ENCODE assay signal across 12 cellular contexts in the genomic region with DNA sequence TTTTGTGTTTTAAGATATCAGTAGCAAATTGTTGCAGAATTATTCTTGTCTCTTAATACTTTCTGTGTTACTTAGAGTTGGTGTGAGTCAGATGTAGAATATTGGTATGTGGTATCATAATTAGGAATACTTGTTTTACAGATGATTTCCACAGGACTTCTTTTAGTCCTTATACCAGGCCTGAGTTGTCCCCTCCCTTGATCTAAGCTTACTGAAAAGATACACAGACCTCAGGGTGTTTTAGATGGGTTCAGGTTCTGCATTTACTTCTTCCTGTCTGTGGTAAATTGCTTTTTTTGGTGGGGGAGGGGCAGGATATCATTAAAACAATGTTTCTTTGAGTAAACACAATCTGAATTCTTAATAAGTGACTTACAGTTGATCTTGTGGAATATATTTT. TPM values are rescaled to one million over a fixed set of nuclear protein-coding genes. Genes with fewer than 3 reads are reported as not detected.
DNase-seq lines count a peak whose midpoint lies in the region; ATAC-seq and TF ChIP-seq lines count a peak whose summit lies in the region.
"Had no signal": no experiment of that assay in that cellular context is flagged by ENCODE, and none has a peak within 500 bp of the region (broad histone marks: within the 10 kb centered on the region; RNA-seq: fewer than 3 reads in every experiment).

No MANE protein-coding gene starts in this region.

- peaks cover 13% of the 10 kb centered on the region for H3F3A ChIP-seq in neural progenitor cell (ENCODE audit: low read depth)

- H3K79me2 ChIP-seq in neural progenitor cell (ENCODE audit: low read depth) = peaks cover 60% of the 10 kb centered on the region

- peak overlapping the region in 2 of 5 experiments; percentile 88 to 91 for H3K27ac Mint-ChIP-seq in brain
- H3K27ac Mint-ChIP-seq in neural progenitor cell = peak overlapping the region; percentile 38

- H3K9me3 Mint-ChIP-seq in brain (no peaks in the 10 kb centered on the region), neural progenitor cell (peaks cover 5% of the 10 kb centered on the region)

- peak overlapping the region; percentile 35 to 75 (median 47) for H3K4me3 Mint-ChIP-seq in brain
- H3K4me3 Mint-ChIP-seq in neural progenitor cell = peak overlapping the region; percentile 61

- H3K27me3 ChIP-seq in neural progenitor cell = no peaks in the 10 kb centered on the region
- H3K27me3 ChIP-seq in esophagus squamous epithelium = no peaks in the 10 kb centered on the region
- H3K27me3 ChIP-seq: SJSA1, vagina had no signal

- H3K4me1 ChIP-seq in neural progenitor cell (peaks cover 26% of the 10 kb centered on the region), esophagus squamous epithelium (no peaks in the 10 kb centered on the region)
- H3K4me1 ChIP-seq: vagina had no signal

- no peak for ATAC-seq in HG03175 (IDR thresholded peaks at IDR 0.05; ENCODE audit: unreplicated experiment)
- ATAC-seq in GM21360 (IDR thresholded peaks at IDR 0.05; ENCODE audit: unreplicated experiment) = no peak
- ATAC-seq in HG02759 (IDR thresholded peaks at IDR 0.05; ENCODE audit: unreplicated experiment) = no peak

- H4K20me1 ChIP-seq in neural progenitor cell (ENCODE audit: low read depth) = peaks cover 6% of the 10 kb centered on the region

- no peak overlapping the region for H2AFZ ChIP-seq in neural progenitor cell (replicated peaks)

- no peak overlapping the region for H3K4me2 ChIP-seq in neural progenitor cell

- H3K4me3 ChIP-seq in neural progenitor cell = no peak overlapping the region
- H3K4me3 ChIP-seq in esophagus squamous epithelium = no peak overlapping the region
- H3K4me3 ChIP-seq: SJSA1, vagina had no signal

- H3K36me3 Mint-ChIP-seq in brain = peaks cover 16% of the 10 kb centered on the region
- peaks cover 28% of the 10 kb centered on the region for H3K36me3 Mint-ChIP-seq in neural progenitor cell

- DNase-seq in GM03348 (ENCODE audit: low spot score) (peak; percentile 15), M059J (ENCODE audit: low read depth) (peak; percentile 35), neural progenitor cell (ENCODE audit: low spot score) (no peak), esophagus squamous epithelium (lab: John Stamatoyannopoulos, UW) (no peak)
- DNase-seq: NCI-H226, nucleus accumbens had no signal

- H3K27me3 Mint-ChIP-seq in brain (no peaks in the 10 kb centered on the region), neural progenitor cell (ENCODE audit: insufficient read depth, low read depth) (no peaks in the 10 kb centered on the region)

- TF ChIP-seq CTCF in brain (conservative IDR thresholded peaks at IDR 0.05) (no peak), neural progenitor cell (IDR thresholded peaks at IDR 0.05) (no peak), esophagus squamous epithelium (IDR thresholded peaks at IDR 0.05) (no peak)

- TF ChIP-seq POLR2A in esophagus squamous epithelium (IDR thresholded peaks at IDR 0.05) = peak in 1 of 4 donors; percentile 24

- H3K27ac ChIP-seq in neural progenitor cell = no peak overlapping the region
- H3K27ac ChIP-seq in esophagus squamous epithelium = no peak overlapping the region
- H3K27ac ChIP-seq: SJSA1, vagina had no signal

- peaks cover 3% of the 10 kb centered on the region for H3K36me3 ChIP-seq in neural progenitor cell
- H3K36me3 ChIP-seq in esophagus squamous epithelium = no peaks in the 10 kb centered on the region
- H3K36me3 ChIP-seq: SJSA1, vagina had no signal

- no peak overlapping the region for H3K9ac ChIP-seq in neural progenitor cell

- intact Hi-C loops in esophagus squamous epithelium (cut with DNase I) = no loop called here

- H3K4me1 Mint-ChIP-seq in brain = peaks cover 41% of the 10 kb centered on the region
- peaks cover 20% of the 10 kb centered on the region for H3K4me1 Mint-ChIP-seq in neural progenitor cell

- H3K9me3 ChIP-seq in neural progenitor cell (ENCODE audit: low read depth) = no peaks in the 10 kb centered on the region
- H3K9me3 ChIP-seq in esophagus squamous epithelium = no peaks in the 10 kb centered on the region
- H3K9me3 ChIP-seq: SJSA1, vagina had no signal

RNA-seq across cellular contexts. Expression of gene DZIP3, which starts 14.2 kb away (rescaled TPM):
- total RNA-seq in M059J (2014; rRNA removed; shearing (Covaris generic)) = 9.1 and 14.6 TPM in 2 replicates
- polyA plus RNA-seq in brain (ENCODE audit: insufficient read depth, low read depth, low replicate concordance) = 8.4 TPM
- total RNA-seq in neural progenitor cell (ENCODE audit: low replicate concordance) (52.3 and 89.0 TPM in 2 replicates), esophagus squamous epithelium (1 to 10 TPM in 3 of 4 donors, under 1 TPM in 1; 0.83 to 5.0 (median 2.8) TPM)

RNA-seq across cellular contexts. Expression of gene CIP2A, which starts 14.5 kb away (rescaled TPM):
- total RNA-seq in M059J (2014; rRNA removed; shearing (Covaris generic)) = 40.5 and 61.4 TPM in 2 replicates
- 3.7 TPM for polyA plus RNA-seq in brain (ENCODE audit: insufficient read depth, low read depth, low replicate concordance)
- total RNA-seq in neural progenitor cell (ENCODE audit: low replicate concordance) (44.4 and 66.5 TPM in 2 replicates), esophagus squamous epithelium (10 to 100 TPM in 1 of 4 donors, 1 to 10 TPM in 3; 1.5 to 11.5 (median 7.2) TPM)

Comparison
In these comparisons a context has a peak if more than half of its experiments do, and no peak if none do; other contexts are left out.
1. DNase-seq: peak in GM03348 (single experiment) and M059J (single experiment); none in neural progenitor cell (single experiment) and esophagus squamous epithelium (single experiment).